In the genomic region with DNA sequence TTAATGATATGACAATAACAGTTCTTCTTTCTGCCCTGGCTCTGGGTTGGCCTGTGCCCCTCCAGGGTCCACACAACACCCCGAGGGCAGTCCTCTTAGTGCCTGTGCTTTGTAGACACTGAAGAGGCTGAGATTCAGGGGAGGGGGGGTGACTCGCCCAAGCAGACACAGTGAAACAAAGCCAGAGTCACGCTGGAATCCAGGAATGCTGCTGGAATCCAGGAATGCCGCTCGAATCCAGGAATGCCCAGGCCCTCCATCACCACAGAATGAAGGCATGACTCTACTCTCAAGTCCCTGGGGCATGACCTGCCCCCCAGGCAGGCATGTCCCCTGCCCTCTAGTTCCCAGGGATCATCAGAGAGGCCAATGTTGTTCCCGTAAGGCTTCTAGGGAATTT, we compare ENCODE assay signal across 15 cellular contexts.
DNase-seq lines count a peak whose midpoint lies in the region; ATAC-seq and TF ChIP-seq lines count a peak whose summit lies in the region.
"Had no signal": no experiment of that assay in that cellular context is flagged by ENCODE, and none has a peak within 500 bp of the region (broad histone marks: within the 10 kb centered on the region; RNA-seq: fewer than 3 reads in every experiment).

No MANE protein-coding gene starts in this region.

- peak overlapping the region; percentile 64 for H3K27ac Mint-ChIP-seq in mesothelial cell of epicardium
- H3K27ac Mint-ChIP-seq: activated naive CD8-positive, alpha-beta T cell treated with anti-CD3 and anti-CD28 coated beads for 36 hours; immature natural killer cell had no signal

- H3K9me3 ChIP-seq in breast epithelium: peaks cover 0 to 9% of the 10 kb centered on the region in 2 donors

- H3K27me3 ChIP-seq in breast epithelium: no peaks in the 10 kb centered on the region

- H3K36me3 ChIP-seq in breast epithelium: no peaks in the 10 kb centered on the region

- H3K4me1 Mint-ChIP-seq in mesothelial cell of epicardium: peaks cover 20% of the 10 kb centered on the region
- H3K4me1 Mint-ChIP-seq: activated naive CD8-positive, alpha-beta T cell treated with anti-CD3 and anti-CD28 coated beads for 36 hours had no signal

- no peak for ATAC-seq in HG02885 (IDR thresholded peaks at IDR 0.05; ENCODE audit: poor library complexity, unreplicated experiment)
- ATAC-seq: GM12878 had no signal

- H3K4me3 ChIP-seq in breast epithelium: no peak overlapping the region
- H3K4me3 ChIP-seq: GM12878 had no signal

- H3K9me3 Mint-ChIP-seq in mesothelial cell of epicardium: peaks cover 3% of the 10 kb centered on the region

- H3K36me3 Mint-ChIP-seq in mesothelial cell of epicardium: peaks cover 48% of the 10 kb centered on the region

- no peak for TF ChIP-seq POLR2A in breast epithelium (IDR thresholded peaks at IDR 0.05)

- TF ChIP-seq CTCF in breast epithelium (IDR thresholded peaks at IDR 0.05): no peak
- no peak for TF ChIP-seq CTCF in mesothelial cell of epicardium (IDR thresholded peaks at IDR 0.05; ENCODE audit: unreplicated experiment)

- DNase-seq in A172 (ENCODE audit: low spot score): peak; percentile 98
- DNase-seq in HS-5 (ENCODE audit: low read depth): peak; percentile 67
- DNase-seq in breast epithelium (ENCODE audit: low spot score in 2 of 2): no peak
- DNase-seq in mesothelial cell of epicardium (ENCODE audit: low spot score in 2 of 2, unreplicated experiment in 2 of 2): no peak
- DNase-seq in NOMO-1 (lab: John Stamatoyannopoulos, UW; ENCODE audit: unreplicated experiment in 2 of 2): no peak
- no peak for DNase-seq in activated CD8-positive, alpha-beta memory T cell treated with anti-CD3 and anti-CD28 coated beads, Interleukin-2, amount 50 U/mL, for 48 hours
- no peak for DNase-seq in ureter (ENCODE audit: low spot score)
- DNase-seq: activated naive CD8-positive, alpha-beta T cell treated with anti-CD3 and anti-CD28 coated beads for 36 hours; immature natural killer cell; KG1; NCI-H1694 treated with DMSO at 0.1 percent for 48 hours; NCI-H69; SIG-M5 had no signal

- no peaks in the 10 kb centered on the region for H3K27me3 Mint-ChIP-seq in mesothelial cell of epicardium (ENCODE audit: low read depth)
- H3K27me3 Mint-ChIP-seq: activated naive CD8-positive, alpha-beta T cell treated with anti-CD3 and anti-CD28 coated beads for 36 hours had no signal

- no peak overlapping the region for H3K4me3 Mint-ChIP-seq in mesothelial cell of epicardium
- H3K4me3 Mint-ChIP-seq: activated naive CD8-positive, alpha-beta T cell treated with anti-CD3 and anti-CD28 coated beads for 36 hours; immature natural killer cell had no signal

- peaks cover 10 to 14% of the 10 kb centered on the region in 2 donors for H3K4me1 ChIP-seq in breast epithelium

- H3K27ac ChIP-seq in breast epithelium: peak overlapping the region; percentile 56 to 58

- intact Hi-C loops in breast epithelium (cut with DNase I; ENCODE audit: low total_unique reads): no loop called here

Comparison
In these comparisons a context has a peak if more than half of its experiments do, and no peak if none do; other contexts are left out.
1. DNase-seq: peak in A172 (single experiment) and HS-5 (single experiment); none in breast epithelium (0 of 2), mesothelial cell of epicardium (0 of 2), NOMO-1 (0 of 2), activated CD8-positive, alpha-beta memory T cell treated with anti-CD3 and anti-CD28 coated beads, Interleukin-2, amount 50 U/mL, for 48 hours (single experiment) and ureter (single experiment).